9 cellular contexts compared by ENCODE assay signal in genomic region chr1:66752671-66753371, GRCh38. TPM values are rescaled to one million over a fixed set of nuclear protein-coding genes. Genes with fewer than 3 reads are reported as not detected.
DNase-seq lines count a peak whose midpoint lies in the region; ATAC-seq and TF ChIP-seq lines count a peak whose summit lies in the region.
"Had no signal": no experiment of that assay in that cellular context is flagged by ENCODE, and none has a peak within 500 bp of the region (broad histone marks: within the 10 kb centered on the region; RNA-seq: fewer than 3 reads in every experiment).

No MANE protein-coding gene starts in this region.

- no peak for TF ChIP-seq POLR2A in upper lobe of left lung (IDR thresholded peaks at IDR 0.05)

- no peak for ATAC-seq in central memory CD8-positive, alpha-beta T cell (replicated peaks; ENCODE audit: extremely low read depth, poor library complexity, severe bottlenecking)
- ATAC-seq in memory B cell (ENCODE audit: low read depth) (no peak), upper lobe of left lung (ENCODE audit: low FRiP score in 2 of 2) (peak; percentile 59 to 68), HG03135 (IDR thresholded peaks at IDR 0.05; ENCODE audit: unreplicated experiment) (no peak)

- intact Hi-C loops in activated naive CD4-positive, alpha-beta T cell treated with anti-CD3 and anti-CD28 coated beads for 36 hours (cut with micrococcal nuclease), result no loop called here

- no peak overlapping the region for H3K27ac Mint-ChIP-seq in activated naive CD4-positive, alpha-beta T cell treated with anti-CD3 and anti-CD28 coated beads for 36 hours
- H3K27ac Mint-ChIP-seq in central memory CD8-positive, alpha-beta T cell (ENCODE audit: low read depth), result no peak overlapping the region
- H3K27ac Mint-ChIP-seq in memory B cell, result no peak overlapping the region

- H3K9me3 ChIP-seq in upper lobe of left lung, result no peaks in the 10 kb centered on the region

- 36 to 52% methylated on average over 17 to 18 of the region's 18 CpGs for WGBS in upper lobe of left lung, 2 donors

- peaks cover 28% of the 10 kb centered on the region for H3K27me3 Mint-ChIP-seq in activated naive CD4-positive, alpha-beta T cell treated with anti-CD3 and anti-CD28 coated beads for 36 hours (ENCODE audit: low read depth)
- H3K27me3 Mint-ChIP-seq in central memory CD8-positive, alpha-beta T cell, result peaks cover 86% of the 10 kb centered on the region
- H3K27me3 Mint-ChIP-seq in memory B cell, result peaks cover 14% of the 10 kb centered on the region

- TF ChIP-seq EP300 in upper lobe of left lung (IDR thresholded peaks at IDR 0.05), result no peak

- H3K36me3 ChIP-seq in upper lobe of left lung, result no peaks in the 10 kb centered on the region

- H3K4me1 Mint-ChIP-seq in activated naive CD4-positive, alpha-beta T cell treated with anti-CD3 and anti-CD28 coated beads for 36 hours (ENCODE audit: low read depth), result peaks cover 12% of the 10 kb centered on the region
- H3K4me1 Mint-ChIP-seq in central memory CD8-positive, alpha-beta T cell, result peaks cover 6% of the 10 kb centered on the region
- H3K4me1 Mint-ChIP-seq in memory B cell, result peaks cover 8% of the 10 kb centered on the region

- DNase-seq in activated naive CD4-positive, alpha-beta T cell treated with anti-CD3 and anti-CD28 coated beads for 36 hours, result no peak
- no peak for DNase-seq in activated naive CD4-positive, alpha-beta T cell treated with Interleukin-2 at 50 U/mL for 16 hours
- DNase-seq in central memory CD8-positive, alpha-beta T cell (ENCODE audit: low spot score in 2 of 2), result no peak
- DNase-seq in memory B cell (ENCODE audit: low spot score in 2 of 2) (no peak), upper lobe of left lung (peak in 1 of 2 donors; percentile 53)
- DNase-seq in stimulated activated CD4-positive, alpha-beta T cell treated with anti-CD3 and anti-CD28 coated beads, Interleukin-1b, Interleukin-23, amount 100 ng/mL, for 48 hours, result no peak
- DNase-seq in effector CD8-positive, alpha-beta T cell (lab: John Stamatoyannopoulos, UW), result no peak

- H3K27ac ChIP-seq in upper lobe of left lung, result peak overlapping the region in 2 of 4 donors; percentile 73 to 77

- H3K27me3 ChIP-seq in upper lobe of left lung, result no peaks in the 10 kb centered on the region

- H3K4me1 ChIP-seq in upper lobe of left lung, result peaks cover 4 to 17% (median 11%) of the 10 kb centered on the region in 4 donors

- no peaks in the 10 kb centered on the region for H3K9me3 Mint-ChIP-seq in activated naive CD4-positive, alpha-beta T cell treated with anti-CD3 and anti-CD28 coated beads for 36 hours
- H3K9me3 Mint-ChIP-seq in central memory CD8-positive, alpha-beta T cell, result no peaks in the 10 kb centered on the region
- H3K9me3 Mint-ChIP-seq in memory B cell, result no peaks in the 10 kb centered on the region

- TF ChIP-seq CTCF in upper lobe of left lung (IDR thresholded peaks at IDR 0.05), result no peak

- H3K4me3 ChIP-seq in upper lobe of left lung, result peak overlapping the region in 3 of 4 donors; percentile 46 to 55 (median 54)

- H3K36me3 Mint-ChIP-seq in activated naive CD4-positive, alpha-beta T cell treated with anti-CD3 and anti-CD28 coated beads for 36 hours (ENCODE audit: low read depth), result no peaks in the 10 kb centered on the region
- H3K36me3 Mint-ChIP-seq in central memory CD8-positive, alpha-beta T cell (ENCODE audit: insufficient read depth), result peaks cover 3% of the 10 kb centered on the region
- H3K36me3 Mint-ChIP-seq in memory B cell, result no peaks in the 10 kb centered on the region

- CTCF ChIA-PET in activated naive CD4-positive, alpha-beta T cell treated with anti-CD3 and anti-CD28 coated beads for 36 hours (lab: Charles Lee), result interaction anchor here (0.6 to 1.7 kb wide), 4 partner anchors 10 to 459 kb away, joined by 3 to 12 read pairs (median 4); no protein-coding TSS in a partner anchor

- H3K4me3 Mint-ChIP-seq in activated naive CD4-positive, alpha-beta T cell treated with anti-CD3 and anti-CD28 coated beads for 36 hours, result peak overlapping the region; percentile 68
- H3K4me3 Mint-ChIP-seq in central memory CD8-positive, alpha-beta T cell, result peak overlapping the region; percentile 2
- peak overlapping the region; percentile 9 for H3K4me3 Mint-ChIP-seq in memory B cell

RNA-seq across cellular contexts. Expression of gene DYNLT5, which starts 0.6 kb away (rescaled TPM):
- not detected for total RNA-seq in activated naive CD4-positive, alpha-beta T cell treated with anti-CD3 and anti-CD28 coated beads for 36 hours
- total RNA-seq in upper lobe of left lung, result 10 to 100 TPM in 2 of 6 donors, 1 to 10 TPM in 3, under 1 TPM in 1; 0.40 to 33.9 (median 5.5) TPM

RNA-seq across cellular contexts. Expression of gene INSL5, which starts 48.3 kb away (rescaled TPM):
- total RNA-seq in activated naive CD4-positive, alpha-beta T cell treated with anti-CD3 and anti-CD28 coated beads for 36 hours, result not detected
- not detected for total RNA-seq in upper lobe of left lung
- total RNA-seq: subcutaneous adipose tissue had no signal

Comparison
In these comparisons a context has a peak if more than half of its experiments do, and no peak if none do; other contexts are left out.
1. H3K4me3 Mint-ChIP-seq: peak in every context shown above with its lines; median percentile 68 in activated naive CD4-positive, alpha-beta T cell treated with anti-CD3 and anti-CD28 coated beads for 36 hours; 9 in memory B cell; 2 in central memory CD8-positive, alpha-beta T cell.
2. ATAC-seq: peak in upper lobe of left lung (2 of 2); none in central memory CD8-positive, alpha-beta T cell (single experiment), memory B cell (single experiment) and HG03135 (single experiment).